11 cellular contexts compared by ENCODE assay signal in genomic region chr3:187042062-187042745, GRCh38.
DNase-seq lines count a peak whose midpoint lies in the region; ATAC-seq and TF ChIP-seq lines count a peak whose summit lies in the region.
"Had no signal": no experiment of that assay in that cellular context is flagged by ENCODE, and none has a peak within 500 bp of the region (broad histone marks: within the 10 kb centered on the region; RNA-seq: fewer than 3 reads in every experiment).

No MANE protein-coding gene starts in this region.

- no peaks in the 10 kb centered on the region for H3K27me3 ChIP-seq in HL-60 (ENCODE audit: insufficient read depth, poor library complexity, severe bottlenecking)
- H3K27me3 ChIP-seq in effector memory CD4-positive, alpha-beta T cell (replicated peaks; ENCODE audit: control insufficient read depth, insufficient read depth, low read length, poor library complexity, severe bottlenecking): no peaks in the 10 kb centered on the region
- H3K27me3 ChIP-seq: esophagus muscularis mucosa had no signal

- DNase-seq in CD1c-positive myeloid dendritic cell (ENCODE audit: extremely low spot score) (peak; percentile 59), HL-60 (ENCODE audit: low read depth in 1 of 2, low spot score in 1 of 2) (peak in 1 of 2 experiments; percentile 34), NCI-H510A (lab: John Stamatoyannopoulos, UW) (no peak), pons (ENCODE audit: low spot score) (no peak), NCI-H146 treated with DMSO at 0.1 percent for 48 hours (lab: John Stamatoyannopoulos, UW; ENCODE audit: unreplicated experiment) (no peak)
- DNase-seq in effector memory CD4-positive, alpha-beta T cell: no peak
- DNase-seq in central memory CD4-positive, alpha-beta T cell: no peak
- DNase-seq: NCI-H1436, Right ventricle myocardium superior had no signal

- peaks cover 61% of the 10 kb centered on the region for H3K4me1 ChIP-seq in effector memory CD4-positive, alpha-beta T cell (ENCODE audit: control insufficient read depth, insufficient read depth, low read length, poor library complexity, severe bottlenecking)

- H3K36me3 ChIP-seq in effector memory CD4-positive, alpha-beta T cell (ENCODE audit: control insufficient read depth, insufficient read depth, low read length): peaks cover 48% of the 10 kb centered on the region

- peak overlapping the region; percentile 36 for H3K27ac ChIP-seq in HL-60 (replicated peaks)
- peak overlapping the region; percentile 72 for H3K27ac ChIP-seq in effector memory CD4-positive, alpha-beta T cell (ENCODE audit: insufficient read depth, low read length, poor library complexity, severe bottlenecking)
- H3K27ac ChIP-seq: esophagus muscularis mucosa had no signal

- no peak for TF ChIP-seq CTCF in HL-60 (IDR thresholded peaks at IDR 0.05; ENCODE audit: insufficient read depth, low read length)

- no peaks in the 10 kb centered on the region for H3K9me3 ChIP-seq in effector memory CD4-positive, alpha-beta T cell (ENCODE audit: control insufficient read depth, low read length)
- H3K9me3 ChIP-seq: esophagus muscularis mucosa had no signal

- no peak overlapping the region for H3K4me3 ChIP-seq in HL-60 (replicated peaks; ENCODE audit: insufficient read depth, low read length)
- H3K4me3 ChIP-seq in effector memory CD4-positive, alpha-beta T cell (ENCODE audit: insufficient read depth, low read depth, low read length, poor library complexity, severe bottlenecking): no peak overlapping the region
- H3K4me3 ChIP-seq: esophagus muscularis mucosa had no signal

- ATAC-seq in GM18907 (IDR thresholded peaks at IDR 0.05; ENCODE audit: unreplicated experiment): peak; percentile 10
